ENCODE assay signal across 19 cellular contexts in genomic region chr3:128241741-128242140, GRCh38.
"Had no signal": no experiment of that assay in that cellular context is flagged by ENCODE, and none has a peak within 500 bp of the region (broad histone marks: within the 10 kb centered on the region; RNA-seq: fewer than 3 reads in every experiment).

No MANE protein-coding gene starts in this region.

- H3K4me3 Mint-ChIP-seq: mesothelial cell of epicardium, naive B cell had no signal

- H3K27ac Mint-ChIP-seq: mesothelial cell of epicardium, naive B cell had no signal

- H3K36me3 Mint-ChIP-seq: mesothelial cell of epicardium had no signal

- H3K27ac ChIP-seq: coronary artery, dorsolateral prefrontal cortex, esophagus muscularis mucosa, foreskin keratinocyte, gastroesophageal sphincter, heart left ventricle, hepatocyte, left lung, lower lobe of right lung had no signal

- H3K9me3 ChIP-seq: esophagus muscularis mucosa, gastroesophageal sphincter, heart left ventricle, left lung, lower lobe of right lung, mucosa of descending colon had no signal

- H3K27me3 ChIP-seq: dorsolateral prefrontal cortex, esophagus muscularis mucosa, foreskin keratinocyte, gastroesophageal sphincter, heart left ventricle, hepatocyte, left lung had no signal

- ATAC-seq: foreskin keratinocyte, gastroesophageal sphincter, heart left ventricle, left cardiac atrium, left lung, left ventricle myocardium superior, lower lobe of right lung, mucosa of descending colon had no signal

- H3K27me3 Mint-ChIP-seq: naive B cell had no signal

- DNase-seq: dermis blood vessel endothelial cell; dorsolateral prefrontal cortex; effector CD4-positive, alpha-beta T cell; effector memory CD4-positive, alpha-beta T cell; foreskin keratinocyte; heart left ventricle; hypothalamus; left cardiac atrium; left lung; left ventricle myocardium superior; lower lobe of right lung; mesenchymal stem cell; mucosa of descending colon; naive B cell had no signal

- H3K9me3 Mint-ChIP-seq: mesothelial cell of epicardium, naive B cell had no signal
